ENCODE assay signal across 27 cellular contexts in genomic region chr2:235990344-235990743, GRCh38.
DNase-seq lines count a peak whose midpoint lies in the region; ATAC-seq, FAIRE-seq and TF ChIP-seq lines count a peak whose summit lies in the region.
"Had no signal": no experiment of that assay in that cellular context is flagged by ENCODE, and none has a peak within 500 bp of the region (broad histone marks: within the 10 kb centered on the region; RNA-seq: fewer than 3 reads in every experiment).

No MANE protein-coding gene starts in this region.

- H3K27ac ChIP-seq in right atrium auricular region = no peak overlapping the region
- H3K27ac ChIP-seq: HL-60, KMS-11, lower lobe of right lung, PC-9, suprapubic skin had no signal

- ATAC-seq in Right ventricle myocardium inferior (peak; percentile 75), left ventricle myocardium superior (peak; percentile 96)
- ATAC-seq: activated T-cell treated with anti-CD3 and anti-CD28 coated beads, Interleukin-2, amount 50 U/mL, for 72 hours; effector memory CD8-positive, alpha-beta T cell; lower lobe of right lung; natural killer cell; stimulated activated naive B cell treated with anti-CD40 and anti-IgM and Interleukin-4, amounts not matched to agents 10 μg/mL and 1 μg/mL and 100 μg/mL, for 72 hours had no signal

- H3K36me3 ChIP-seq in right atrium auricular region = no peaks in the 10 kb centered on the region
- H3K36me3 ChIP-seq: lower lobe of right lung, suprapubic skin had no signal

- H3K9me3 ChIP-seq in right atrium auricular region = no peaks in the 10 kb centered on the region
- H3K9me3 ChIP-seq: lower lobe of right lung, suprapubic skin had no signal

- DNase-seq in Right ventricle myocardium inferior (ENCODE audit: missing footprints) = no peak
- no peak for DNase-seq in right atrium auricular region (ENCODE audit: low spot score)
- peak; percentile 55 for DNase-seq in NCI-H2196 (lab: John Stamatoyannopoulos, UW; ENCODE audit: unreplicated experiment)
- DNase-seq in left ventricle myocardium superior = peak; percentile 80
- no peak for DNase-seq in stimulated activated naive CD4-positive, alpha-beta T cell (lab: John Stamatoyannopoulos, UW)
- DNase-seq in frontal cortex (ENCODE audit: low spot score in 2 of 2) = no peak
- no peak for DNase-seq in HT-29 (ENCODE audit: low spot score)
- DNase-seq: activated naive CD4-positive, alpha-beta T cell; activated T-cell treated with anti-CD3 and anti-CD28 coated beads, Interleukin-2, amount 50 U/mL, for 72 hours; CD4-positive, alpha-beta T cell; effector memory CD8-positive, alpha-beta T cell; glutamatergic neuron; islet precursor cell; lower lobe of right lung; natural killer cell; NCI-H1436 treated with DMSO at 0.1 percent for 48 hours; NCI-H526; occipital lobe; PC-9; SHP77; stimulated activated naive B cell treated with anti-CD40 and anti-IgM and Interleukin-4, amounts not matched to agents 10 μg/mL and 1 μg/mL and 100 μg/mL, for 72 hours; T-helper 2 cell had no signal

- intact Hi-C loops in Right ventricle myocardium inferior (cut with DNase I) (no loop called here), left ventricle myocardium superior (cut with micrococcal nuclease) (no loop called here)

- no peak overlapping the region for H3K4me3 ChIP-seq in right atrium auricular region
- H3K4me3 ChIP-seq: lower lobe of right lung, PC-9, suprapubic skin had no signal

- TF ChIP-seq CTCF in right atrium auricular region (IDR thresholded peaks at IDR 0.05) = no peak

- no peaks in the 10 kb centered on the region for H3K4me1 ChIP-seq in right atrium auricular region
- H3K4me1 ChIP-seq: lower lobe of right lung, suprapubic skin had no signal

- no peak for FAIRE-seq in frontal cortex (lab: Jason Lieb, UNC)
- FAIRE-seq: D721Med, GM12891 had no signal

- no peaks in the 10 kb centered on the region for H3K27me3 ChIP-seq in right atrium auricular region
- H3K27me3 ChIP-seq: suprapubic skin had no signal

Comparison
In these comparisons a context has a peak if more than half of its experiments do, and no peak if none do; other contexts are left out.
1. DNase-seq: peak in NCI-H2196 (single experiment) and left ventricle myocardium superior (single experiment); none in Right ventricle myocardium inferior (single experiment), right atrium auricular region (single experiment), stimulated activated naive CD4-positive, alpha-beta T cell (0 of 6), frontal cortex (0 of 2) and HT-29 (single experiment).